8 cellular contexts compared by ENCODE assay signal in genomic region chrX:139194571-139195280, GRCh38.
A peak's percentile ranks its signal among the peaks of the same experiment; 100 is the strongest.
DNase-seq lines count a peak whose midpoint lies in the region; ATAC-seq and TF ChIP-seq lines count a peak whose summit lies in the region.

No MANE protein-coding gene starts in this region.

- H3K4me2 ChIP-seq in IMR-90 (ENCODE audit: low read depth, low read length), result peak overlapping the region; percentile 22; the same call in 1 of the 2 replicates
- no peak overlapping the region for H3K4me2 ChIP-seq in OCI-LY7 (ENCODE audit: low read length)

- no peaks in the 10 kb centered on the region for H3K79me1 ChIP-seq in IMR-90 (ENCODE audit: low read depth in 1 of 2, low read length in 2 of 2)

- H3K27me3 ChIP-seq in IMR-90 (ENCODE audit: control insufficient read depth, insufficient read depth, low read length), result 0 out of 2 replicates have a peak, but pooled peaks cover 2% of the 10 kb centered on the region
- H3K27me3 ChIP-seq in esophagus (ENCODE audit: control insufficient read depth in 1 of 2, insufficient read depth in 2 of 2, low read length in 2 of 2), result peaks cover 0 to 6% of the 10 kb centered on the region in 2 donors

- no peak overlapping the region for H3K14ac ChIP-seq in IMR-90 (replicated peaks; ENCODE audit: low read depth, low read length)

- no peaks in the 10 kb centered on the region for H3K9me3 Mint-ChIP-seq in natural killer cell
- no peaks in the 10 kb centered on the region for H3K9me3 Mint-ChIP-seq in activated CD4-positive, alpha-beta T cell treated with anti-CD3 and anti-CD28 coated beads, Interleukin-2, amount 10 ng/mL, durations not matched to agents 24 days and 14 days
- no peaks in the 10 kb centered on the region for H3K9me3 Mint-ChIP-seq in activated T-helper 17 cell treated with anti-CD3 and anti-CD28 coated beads, Interleukin-2, amount 50 U/mL, for 72 hours

- H3K18ac ChIP-seq in IMR-90 (ENCODE audit: low read depth, low read length), result no peak overlapping the region

- H3K4me1 ChIP-seq in IMR-90 (ENCODE audit: control insufficient read depth, insufficient read depth, low read length), result no peaks in the 10 kb centered on the region
- H3K4me1 ChIP-seq in esophagus (ENCODE audit: control insufficient read depth in 2 of 2, insufficient read depth in 2 of 2, low read length in 1 of 2), result no peaks in the 10 kb centered on the region
- no peaks in the 10 kb centered on the region for H3K4me1 ChIP-seq in OCI-LY7 (ENCODE audit: insufficient read depth, low read length, poor library complexity, severe bottlenecking)

- H2AFZ ChIP-seq in IMR-90 (replicated peaks; ENCODE audit: low read length, poor library complexity) (no peak overlapping the region), OCI-LY7 (ENCODE audit: low read length) (no peak overlapping the region)

- no peaks in the 10 kb centered on the region for H3K9me1 ChIP-seq in IMR-90 (ENCODE audit: insufficient read depth, low read length)

- H3K27me3 Mint-ChIP-seq in natural killer cell (ENCODE audit: low read depth in 2 of 2), result peaks cover 20 to 53% of the 10 kb centered on the region in 2 donors
- H3K27me3 Mint-ChIP-seq in activated CD4-positive, alpha-beta T cell treated with anti-CD3 and anti-CD28 coated beads, Interleukin-2, amount 10 ng/mL, durations not matched to agents 24 days and 14 days, result peaks cover 14% of the 10 kb centered on the region
- H3K27me3 Mint-ChIP-seq in activated T-helper 17 cell treated with anti-CD3 and anti-CD28 coated beads, Interleukin-2, amount 50 U/mL, for 72 hours, result peaks cover 23% of the 10 kb centered on the region

- H3K36me3 ChIP-seq in IMR-90 (ENCODE audit: control insufficient read depth, insufficient read depth, low read length) (no peaks in the 10 kb centered on the region), esophagus (ENCODE audit: control insufficient read depth in 2 of 2, insufficient read depth in 2 of 2, low read length in 1 of 2) (no peaks in the 10 kb centered on the region), OCI-LY7 (ENCODE audit: insufficient read depth, low read length) (no peaks in the 10 kb centered on the region)

- DNase-seq in IMR-90 (no peak), natural killer cell (no peak), OCI-LY7 (ENCODE audit: low spot score) (no peak)
- DNase-seq in activated CD4-positive, alpha-beta T cell treated with anti-CD3 and anti-CD28 coated beads, Interleukin-2, amount 10 ng/mL, durations not matched to agents 24 days and 14 days, result no peak

- no peak for TF ChIP-seq POLR2A in IMR-90 (IDR thresholded peaks at IDR 0.05; ENCODE audit: low read depth, low read length)

- no peak overlapping the region for H3K4me3 ChIP-seq in IMR-90 (ENCODE audit: insufficient read depth, low read depth, low read length)
- peak overlapping the region; percentile 46 to 51 for H3K4me3 ChIP-seq in esophagus (ENCODE audit: low read depth in 1 of 2, low read length in 2 of 2)
- H3K4me3 ChIP-seq in OCI-LY7 (ENCODE audit: low read depth, low read length, poor library complexity, severe bottlenecking), result no peak overlapping the region

- H3K36me3 Mint-ChIP-seq in natural killer cell, result no peaks in the 10 kb centered on the region
- no peaks in the 10 kb centered on the region for H3K36me3 Mint-ChIP-seq in activated CD4-positive, alpha-beta T cell treated with anti-CD3 and anti-CD28 coated beads, Interleukin-2, amount 10 ng/mL, durations not matched to agents 24 days and 14 days (ENCODE audit: low read depth)
- H3K36me3 Mint-ChIP-seq in activated T-helper 17 cell treated with anti-CD3 and anti-CD28 coated beads, Interleukin-2, amount 50 U/mL, for 72 hours (ENCODE audit: low read depth), result no peaks in the 10 kb centered on the region

- WGBS in IMR-90 (ENCODE audit: extremely low coverage in 2 of 2, insufficient read length in 1 of 2), 2 experiments, result 17% methylated on average over 33 of the region's 50 CpGs; no CpG with 5 or more reads in 1 of the 2 experiments
- 8 to 24% methylated on average over 50 of the region's 50 CpGs for WGBS in esophagus, 2 donors

- H3K27ac ChIP-seq in C4-2B (peak overlapping the region; percentile 98), IMR-90 (ENCODE audit: insufficient read depth, low read length) (no peak overlapping the region), esophagus (ENCODE audit: low read depth in 2 of 2, low read length in 1 of 2) (no peak overlapping the region), OCI-LY7 (ENCODE audit: low read depth, low read length, poor library complexity, severe bottlenecking) (no peak overlapping the region)

- H2BK5ac ChIP-seq in IMR-90 (ENCODE audit: low read depth, low read length, poor library complexity, severe bottlenecking), result no peak overlapping the region

- no peak overlapping the region for H2BK20ac ChIP-seq in IMR-90 (ENCODE audit: low read depth, low read length)

- no peak overlapping the region for H3K4ac ChIP-seq in IMR-90 (ENCODE audit: low read depth, low read length)

- no peak overlapping the region for H3K23ac ChIP-seq in IMR-90 (ENCODE audit: low read depth, low read length)

- H4K91ac ChIP-seq in IMR-90 (ENCODE audit: insufficient read depth, low read depth, low read length), result no peak overlapping the region

- in situ Hi-C loops in IMR-90 (cut with MboI; ENCODE audit: low sequenced_read_pairs), result no loop called here

- intact Hi-C loops in IMR-90 (cut with micrococcal nuclease) (no loop called here), natural killer cell (cut with micrococcal nuclease) (no loop called here), OCI-LY7 (cut with micrococcal nuclease; ENCODE audit: unreplicated experiment) (no loop called here)
- intact Hi-C loops in activated CD4-positive, alpha-beta T cell treated with anti-CD3 and anti-CD28 coated beads, Interleukin-2, amount 10 ng/mL, durations not matched to agents 24 days and 14 days (cut with micrococcal nuclease), result no loop called here

- no peak overlapping the region for H2AK9ac ChIP-seq in IMR-90 (replicated peaks; ENCODE audit: low read depth, low read length, poor library complexity)

- ATAC-seq in IMR-90 (ENCODE audit: low read depth) (no peak), natural killer cell (peak; percentile 34 to 63 (median 43)), HG02981 (IDR thresholded peaks at IDR 0.05; ENCODE audit: unreplicated experiment) (no peak)
- ATAC-seq in activated T-helper 17 cell treated with anti-CD3 and anti-CD28 coated beads, Interleukin-2, amount 50 U/mL, for 72 hours (replicated peaks), result no peak

- H3K79me2 ChIP-seq in OCI-LY7 (ENCODE audit: insufficient read depth, low read depth, low read length), result no peaks in the 10 kb centered on the region

- BruUV-seq in IMR-90 (replicated peaks; lab: Mats Ljungman, UMichigan) (no TSS peak), OCI-LY7 (replicated peaks; lab: Mats Ljungman, UMichigan) (no TSS peak)

- CTCF ChIA-PET in IMR-90 (lab: Yijun Ruan, JAX) (no interaction called here), OCI-LY7 (lab: Charles Lee; ENCODE audit: unreplicated experiment) (no interaction called here)

- dilution Hi-C loops in IMR-90 (cut with HindIII; ENCODE audit: low sequenced_read_pairs, unreplicated experiment), result no loop called here

- H2BK15ac ChIP-seq in IMR-90 (ENCODE audit: low read depth, low read length), result no peak overlapping the region

- POLR2A ChIA-PET in IMR-90 (lab: Charles Lee; ENCODE audit: unreplicated experiment), result no interaction called here
- POLR2A ChIA-PET in OCI-LY7 (lab: Charles Lee), result no interaction called here

- peaks cover 0 to 3% of the 10 kb centered on the region in 2 donors for H3K4me1 Mint-ChIP-seq in natural killer cell
- H3K4me1 Mint-ChIP-seq in activated CD4-positive, alpha-beta T cell treated with anti-CD3 and anti-CD28 coated beads, Interleukin-2, amount 10 ng/mL, durations not matched to agents 24 days and 14 days, result no peaks in the 10 kb centered on the region
- H3K4me1 Mint-ChIP-seq in activated T-helper 17 cell treated with anti-CD3 and anti-CD28 coated beads, Interleukin-2, amount 50 U/mL, for 72 hours, result no peaks in the 10 kb centered on the region

- H3K27ac Mint-ChIP-seq in natural killer cell, result no peak overlapping the region
- H3K27ac Mint-ChIP-seq in activated CD4-positive, alpha-beta T cell treated with anti-CD3 and anti-CD28 coated beads, Interleukin-2, amount 10 ng/mL, durations not matched to agents 24 days and 14 days, result no peak overlapping the region
- H3K27ac Mint-ChIP-seq in activated T-helper 17 cell treated with anti-CD3 and anti-CD28 coated beads, Interleukin-2, amount 50 U/mL, for 72 hours, result no peak overlapping the region

- peak overlapping the region; percentile 53 for H3K4me3 Mint-ChIP-seq in natural killer cell
- no peak overlapping the region for H3K4me3 Mint-ChIP-seq in activated CD4-positive, alpha-beta T cell treated with anti-CD3 and anti-CD28 coated beads, Interleukin-2, amount 10 ng/mL, durations not matched to agents 24 days and 14 days
- H3K4me3 Mint-ChIP-seq in activated T-helper 17 cell treated with anti-CD3 and anti-CD28 coated beads, Interleukin-2, amount 50 U/mL, for 72 hours, result no peak overlapping the region

- TF ChIP-seq CTCF in C4-2B (conservative IDR thresholded peaks at IDR 0.05) (no peak), IMR-90 (conservative IDR thresholded peaks at IDR 0.05; ENCODE audit: low read depth, low read length) (no peak), natural killer cell (IDR thresholded peaks at IDR 0.05) (no peak), OCI-LY7 (conservative IDR thresholded peaks at IDR 0.05; ENCODE audit: low read length) (no peak)

- H2AK5ac ChIP-seq in IMR-90 (ENCODE audit: low read depth, low read length), result no peak overlapping the region

- H3K9me3 ChIP-seq in IMR-90 (ENCODE audit: control insufficient read depth, insufficient read depth, low read length) (no peaks in the 10 kb centered on the region), esophagus (ENCODE audit: control insufficient read depth in 2 of 2, insufficient read depth in 1 of 2, low read depth in 1 of 2, low read length in 1 of 2) (peaks cover 0 to 3% of the 10 kb centered on the region in 2 donors), OCI-LY7 (ENCODE audit: low read length) (no peaks in the 10 kb centered on the region)

- no peak for TF ChIP-seq RAD21 in IMR-90 (IDR thresholded peaks at IDR 0.05; ENCODE audit: low read length)

- H2BK120ac ChIP-seq in IMR-90 (ENCODE audit: low read depth, low read length), result no peak overlapping the region

- no peak overlapping the region for H3K56ac ChIP-seq in IMR-90 (ENCODE audit: extremely low read depth, insufficient read depth, low read length)

- no peak overlapping the region for H4K8ac ChIP-seq in IMR-90 (ENCODE audit: low read depth in 2 of 2, low read length in 2 of 2)

- H3K9ac ChIP-seq in IMR-90 (ENCODE audit: low read depth, low read length), result no peak overlapping the region

- H4K20me1 ChIP-seq in IMR-90 (ENCODE audit: insufficient read depth, low read length) (no peaks in the 10 kb centered on the region), OCI-LY7 (ENCODE audit: insufficient read depth, low read length) (no peaks in the 10 kb centered on the region)

- no peaks in the 10 kb centered on the region for H3K9me2 ChIP-seq in OCI-LY7 (ENCODE audit: insufficient read depth, low read length)

- H4K5ac ChIP-seq in IMR-90 (ENCODE audit: low read depth, low read length), result no peak overlapping the region

TF ChIP-seq in IMR-90, 13 proteins besides CTCF, POLR2A, EP300 and RAD21 (continues in another document):
- TF ChIP-seq BHLHE40 (IDR thresholded peaks at IDR 0.05; ENCODE audit: low read depth, low read length), result no peak
- no peak for TF ChIP-seq MAFK (IDR thresholded peaks at IDR 0.05; ENCODE audit: low read depth, low read length)
- no peak for TF ChIP-seq RCOR1 (IDR thresholded peaks at IDR 0.05; ENCODE audit: insufficient replicate concordance, low read length)
- no peak for TF ChIP-seq FOS (IDR thresholded peaks at IDR 0.05; ENCODE audit: low read depth, low read length)

Comparison
In these comparisons a context has a peak if more than half of its experiments do, and no peak if none do; other contexts are left out.
1. ATAC-seq: peak in natural killer cell (3 of 3); none in IMR-90 (single experiment), HG02981 (single experiment) and activated T-helper 17 cell treated with anti-CD3 and anti-CD28 coated beads, Interleukin-2, amount 50 U/mL, for 72 hours (single experiment).
2. H3K4me3 ChIP-seq: peak in esophagus (2 of 2); none in IMR-90 (single experiment) and OCI-LY7 (single experiment).